ENCODE assay signal across 8 cellular contexts in genomic region chr20:21702553-21703467, GRCh38.
A peak's percentile ranks its signal among the peaks of the same experiment; 100 is the strongest.
DNase-seq lines count a peak whose midpoint lies in the region; ATAC-seq and TF ChIP-seq lines count a peak whose summit lies in the region.
"Had no signal": no experiment of that assay in that cellular context is flagged by ENCODE, and none has a peak within 500 bp of the region (broad histone marks: within the 10 kb centered on the region; RNA-seq: fewer than 3 reads in every experiment).

No MANE protein-coding gene starts in this region.

- H3K4me3 ChIP-seq in astrocyte of the cerebellum (ENCODE audit: low read depth, low read length) = no peak overlapping the region

- TF ChIP-seq CTCF in GM13976 (IDR thresholded peaks at IDR 0.05; ENCODE audit: borderline replicate concordance, control extremely low read depth, extremely low read depth, insufficient read depth, missing control alignments) (peak; percentile 19), astrocyte of the cerebellum (IDR thresholded peaks at IDR 0.05; ENCODE audit: low read depth, low read length, missing control alignments) (peak; percentile 37)

- ATAC-seq in HG03460 (IDR thresholded peaks at IDR 0.05; ENCODE audit: unreplicated experiment) (no peak), GM21515 (IDR thresholded peaks at IDR 0.05; ENCODE audit: unreplicated experiment) (no peak)

- DNase-seq in GM13976 (ENCODE audit: low spot score) (peak; percentile 63), NCI-H1092 treated with DMSO at 0.1 percent for 48 hours (lab: John Stamatoyannopoulos, UW) (peak; percentile 28), astrocyte of the cerebellum (ENCODE audit: low read depth) (no peak), kidney tubule cell (ENCODE audit: low spot score) (peak; percentile 56)
- peak; percentile 7 for DNase-seq in stimulated activated CD8-positive, alpha-beta memory T cell treated with anti-CD3 and anti-CD28 coated beads, Interleukin-7, amount 100 ng/mL, for 24 hours (ENCODE audit: low read depth)
- DNase-seq: activated B cell treated with CpG ODN at 0.5 μM for 24 hours had no signal

- in situ Hi-C loops in GM13976 (cut with MboI; ENCODE audit: low sequenced_read_pairs, unreplicated experiment) = loop anchor here (25.0 kb wide), 1 partner anchor 609 kb away; no protein-coding TSS in a partner anchor
- in situ Hi-C loops in astrocyte of the cerebellum (cut with HindIII; ENCODE audit: low sequenced_read_pairs) = no loop called here
